Comparison of ENCODE assay signal across 1 cellular context in the genomic region with DNA sequence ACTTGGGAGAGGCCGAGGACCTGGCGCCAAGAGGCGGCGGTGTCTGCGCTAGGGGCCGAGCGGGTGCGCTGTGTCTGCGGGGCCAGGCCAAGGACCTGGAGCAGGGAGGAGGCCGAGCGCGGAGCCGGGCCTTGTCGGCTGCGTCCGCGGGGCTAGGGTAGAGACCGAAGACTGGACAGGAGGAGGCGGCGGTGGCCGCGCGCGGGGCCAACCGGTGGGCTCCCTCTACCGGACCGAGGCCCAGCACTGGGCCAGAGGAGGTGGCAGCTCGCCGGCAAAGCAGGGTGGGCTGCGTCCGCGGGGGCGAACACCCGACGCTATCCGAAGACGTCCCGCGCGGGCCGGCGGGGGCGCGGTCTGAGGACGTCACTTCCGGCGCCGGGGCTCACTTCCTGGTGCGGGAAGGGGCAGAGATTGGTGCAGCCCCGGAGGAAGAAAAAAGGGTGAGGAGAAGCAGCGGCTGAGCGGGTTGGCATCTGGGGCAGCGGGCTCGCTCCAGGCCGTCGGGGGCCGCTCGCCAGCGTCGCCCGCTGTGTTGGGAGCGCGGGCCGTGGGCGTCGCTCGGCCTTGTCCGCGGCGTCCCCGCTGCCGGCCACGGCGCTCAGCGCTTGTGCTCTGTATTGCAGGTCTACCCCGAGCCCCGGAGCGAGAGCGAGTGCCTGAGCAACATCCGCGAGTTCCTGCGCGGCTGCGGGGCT.
A peak's percentile ranks its signal among the peaks of the same experiment; 100 is the strongest.
TF ChIP-seq lines count a peak whose summit lies in the region.

No MANE protein-coding gene starts in this region.

TF ChIP-seq in K562, 482 proteins besides CTCF, POLR2A, EP300 and RAD21 (continued from another document):
- TF ChIP-seq ZNF584 (CRISPR knock-in tag; IDR thresholded peaks at IDR 0.05; ENCODE audit: low read depth) (no peak), ZNF76 (CRISPR knock-in tag; IDR thresholded peaks at IDR 0.05; ENCODE audit: borderline replicate concordance) (no peak), ZNF644 (tag; IDR thresholded peaks at IDR 0.05; ENCODE audit: low read depth) (no peak), KLF13 (tag; IDR thresholded peaks at IDR 0.05; ENCODE audit: borderline replicate concordance, low read depth) (no peak), PHF20 (IDR thresholded peaks at IDR 0.05; ENCODE audit: partially characterized antibody) (peak; percentile 99), RBM25 (IDR thresholded peaks at IDR 0.05; ENCODE audit: low read depth, low read length, severe bottlenecking) (no peak), ZNF830 (CRISPR knock-in tag; IDR thresholded peaks at IDR 0.05) (0 out of 2 replicates have a peak, but pooled peaks have one; percentile 58), HSF4 (CRISPR knock-in tag; IDR thresholded peaks at IDR 0.05; ENCODE audit: borderline replicate concordance) (no peak), JUNB (CRISPR knock-in tag; conservative IDR thresholded peaks at IDR 0.05) (no peak), NR0B1 (IDR thresholded peaks at IDR 0.05; ENCODE audit: partially characterized antibody) (no peak), CCNT2 (IDR thresholded peaks at IDR 0.05; ENCODE audit: borderline replicate concordance, extremely low read depth, insufficient read length, low read depth, low read length) (no peak), CREB3 (tag; conservative IDR thresholded peaks at IDR 0.05; ENCODE audit: low read depth) (no peak), FOS (IDR thresholded peaks at IDR 0.05; ENCODE audit: extremely low read depth, insufficient read length) (no peak), NCOR1 (IDR thresholded peaks at IDR 0.05) (no peak), YY1 (IDR thresholded peaks at IDR 0.05; ENCODE audit: borderline replicate concordance in 1 of 3, control insufficient read depth in 1 of 3, extremely low read depth in 1 of 3, insufficient read depth in 3 of 3, insufficient read length in 1 of 3, insufficient replicate concordance in 2 of 3, low read depth in 1 of 3, low read length in 2 of 3) (peak in 2 of 3 experiments; percentile 53 to 56), ZNF217 (CRISPR knock-in tag; IDR thresholded peaks at IDR 0.05) (no peak), ZFP1 (CRISPR knock-in tag; IDR thresholded peaks at IDR 0.05) (no peak), ID3 (CRISPR knock-in tag; IDR thresholded peaks at IDR 0.05) (no peak), ID3 (tag; IDR thresholded peaks at IDR 0.05) (no peak), ARID2 (IDR thresholded peaks at IDR 0.05) (no peak), CBX1 (IDR thresholded peaks at IDR 0.05; ENCODE audit: low read depth) (peak; percentile 48; the same call in 1 of the 2 replicates), MBD2 (IDR thresholded peaks at IDR 0.05; ENCODE audit: borderline replicate concordance, low read depth) (no peak), MTA1 (IDR thresholded peaks at IDR 0.05; ENCODE audit: borderline replicate concordance) (peak; percentile 97), KAT2B (IDR thresholded peaks at IDR 0.05; ENCODE audit: low read depth, low read length) (no peak), GTF3C2 (IDR thresholded peaks at IDR 0.05; ENCODE audit: borderline replicate concordance, extremely low read depth, insufficient read length) (no peak), CBX5 (IDR thresholded peaks at IDR 0.05; ENCODE audit: borderline replicate concordance, low read depth) (no peak)
- TF ChIP-seq, protein P1, sequence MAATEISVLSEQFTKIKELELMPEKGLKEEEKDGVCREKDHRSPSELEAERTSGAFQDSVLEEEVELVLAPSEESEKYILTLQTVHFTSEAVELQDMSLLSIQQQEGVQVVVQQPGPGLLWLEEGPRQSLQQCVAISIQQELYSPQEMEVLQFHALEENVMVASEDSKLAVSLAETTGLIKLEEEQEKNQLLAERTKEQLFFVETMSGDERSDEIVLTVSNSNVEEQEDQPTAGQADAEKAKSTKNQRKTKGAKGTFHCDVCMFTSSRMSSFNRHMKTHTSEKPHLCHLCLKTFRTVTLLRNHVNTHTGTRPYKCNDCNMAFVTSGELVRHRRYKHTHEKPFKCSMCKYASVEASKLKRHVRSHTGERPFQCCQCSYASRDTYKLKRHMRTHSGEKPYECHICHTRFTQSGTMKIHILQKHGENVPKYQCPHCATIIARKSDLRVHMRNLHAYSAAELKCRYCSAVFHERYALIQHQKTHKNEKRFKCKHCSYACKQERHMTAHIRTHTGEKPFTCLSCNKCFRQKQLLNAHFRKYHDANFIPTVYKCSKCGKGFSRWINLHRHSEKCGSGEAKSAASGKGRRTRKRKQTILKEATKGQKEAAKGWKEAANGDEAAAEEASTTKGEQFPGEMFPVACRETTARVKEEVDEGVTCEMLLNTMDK (IDR thresholded peaks at IDR 0.05; ENCODE audit: borderline replicate concordance, insufficient read depth, low read depth, low read length, poor library complexity, severe bottlenecking) = peak; percentile 82
- TF ChIP-seq, protein P2, sequence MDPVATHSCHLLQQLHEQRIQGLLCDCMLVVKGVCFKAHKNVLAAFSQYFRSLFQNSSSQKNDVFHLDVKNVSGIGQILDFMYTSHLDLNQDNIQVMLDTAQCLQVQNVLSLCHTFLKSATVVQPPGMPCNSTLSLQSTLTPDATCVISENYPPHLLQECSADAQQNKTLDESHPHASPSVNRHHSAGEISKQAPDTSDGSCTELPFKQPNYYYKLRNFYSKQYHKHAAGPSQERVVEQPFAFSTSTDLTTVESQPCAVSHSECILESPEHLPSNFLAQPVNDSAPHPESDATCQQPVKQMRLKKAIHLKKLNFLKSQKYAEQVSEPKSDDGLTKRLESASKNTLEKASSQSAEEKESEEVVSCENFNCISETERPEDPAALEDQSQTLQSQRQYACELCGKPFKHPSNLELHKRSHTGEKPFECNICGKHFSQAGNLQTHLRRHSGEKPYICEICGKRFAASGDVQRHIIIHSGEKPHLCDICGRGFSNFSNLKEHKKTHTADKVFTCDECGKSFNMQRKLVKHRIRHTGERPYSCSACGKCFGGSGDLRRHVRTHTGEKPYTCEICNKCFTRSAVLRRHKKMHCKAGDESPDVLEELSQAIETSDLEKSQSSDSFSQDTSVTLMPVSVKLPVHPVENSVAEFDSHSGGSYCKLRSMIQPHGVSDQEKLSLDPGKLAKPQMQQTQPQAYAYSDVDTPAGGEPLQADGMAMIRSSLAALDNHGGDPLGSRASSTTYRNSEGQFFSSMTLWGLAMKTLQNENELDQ (CRISPR knock-in tag; IDR thresholded peaks at IDR 0.05; ENCODE audit: borderline replicate concordance) = no peak
- TF ChIP-seq, protein P3, sequence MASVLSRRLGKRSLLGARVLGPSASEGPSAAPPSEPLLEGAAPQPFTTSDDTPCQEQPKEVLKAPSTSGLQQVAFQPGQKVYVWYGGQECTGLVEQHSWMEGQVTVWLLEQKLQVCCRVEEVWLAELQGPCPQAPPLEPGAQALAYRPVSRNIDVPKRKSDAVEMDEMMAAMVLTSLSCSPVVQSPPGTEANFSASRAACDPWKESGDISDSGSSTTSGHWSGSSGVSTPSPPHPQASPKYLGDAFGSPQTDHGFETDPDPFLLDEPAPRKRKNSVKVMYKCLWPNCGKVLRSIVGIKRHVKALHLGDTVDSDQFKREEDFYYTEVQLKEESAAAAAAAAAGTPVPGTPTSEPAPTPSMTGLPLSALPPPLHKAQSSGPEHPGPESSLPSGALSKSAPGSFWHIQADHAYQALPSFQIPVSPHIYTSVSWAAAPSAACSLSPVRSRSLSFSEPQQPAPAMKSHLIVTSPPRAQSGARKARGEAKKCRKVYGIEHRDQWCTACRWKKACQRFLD (CRISPR knock-in tag; IDR thresholded peaks at IDR 0.05) = 0 out of 2 replicates have a peak, but pooled peaks have one; percentile 46
- TF ChIP-seq, protein P4, sequence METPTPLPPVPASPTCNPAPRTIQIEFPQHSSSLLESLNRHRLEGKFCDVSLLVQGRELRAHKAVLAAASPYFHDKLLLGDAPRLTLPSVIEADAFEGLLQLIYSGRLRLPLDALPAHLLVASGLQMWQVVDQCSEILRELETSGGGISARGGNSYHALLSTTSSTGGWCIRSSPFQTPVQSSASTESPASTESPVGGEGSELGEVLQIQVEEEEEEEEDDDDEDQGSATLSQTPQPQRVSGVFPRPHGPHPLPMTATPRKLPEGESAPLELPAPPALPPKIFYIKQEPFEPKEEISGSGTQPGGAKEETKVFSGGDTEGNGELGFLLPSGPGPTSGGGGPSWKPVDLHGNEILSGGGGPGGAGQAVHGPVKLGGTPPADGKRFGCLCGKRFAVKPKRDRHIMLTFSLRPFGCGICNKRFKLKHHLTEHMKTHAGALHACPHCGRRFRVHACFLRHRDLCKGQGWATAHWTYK (CRISPR knock-in tag; IDR thresholded peaks at IDR 0.05) = no peak
- TF ChIP-seq, protein P5, sequence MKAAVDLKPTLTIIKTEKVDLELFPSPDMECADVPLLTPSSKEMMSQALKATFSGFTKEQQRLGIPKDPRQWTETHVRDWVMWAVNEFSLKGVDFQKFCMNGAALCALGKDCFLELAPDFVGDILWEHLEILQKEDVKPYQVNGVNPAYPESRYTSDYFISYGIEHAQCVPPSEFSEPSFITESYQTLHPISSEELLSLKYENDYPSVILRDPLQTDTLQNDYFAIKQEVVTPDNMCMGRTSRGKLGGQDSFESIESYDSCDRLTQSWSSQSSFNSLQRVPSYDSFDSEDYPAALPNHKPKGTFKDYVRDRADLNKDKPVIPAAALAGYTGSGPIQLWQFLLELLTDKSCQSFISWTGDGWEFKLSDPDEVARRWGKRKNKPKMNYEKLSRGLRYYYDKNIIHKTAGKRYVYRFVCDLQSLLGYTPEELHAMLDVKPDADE (conservative IDR thresholded peaks at IDR 0.05; ENCODE audit: control insufficient read depth, low read depth, low read length) = peak; percentile 78
